21 cellular contexts compared by ENCODE assay signal in genomic region chr3:122958290-122958689, GRCh38.
DNase-seq lines count a peak whose midpoint lies in the region; ATAC-seq and TF ChIP-seq lines count a peak whose summit lies in the region.
"Had no signal": no experiment of that assay in that cellular context is flagged by ENCODE, and none has a peak within 500 bp of the region (broad histone marks: within the 10 kb centered on the region; RNA-seq: fewer than 3 reads in every experiment).

No MANE protein-coding gene starts in this region.

- H3K9me2 ChIP-seq in GM23338 (ENCODE audit: insufficient read depth): no peaks in the 10 kb centered on the region

- H3K9me3 ChIP-seq in SK-N-MC (ENCODE audit: low read depth, low read length) (no peaks in the 10 kb centered on the region), endodermal cell (ENCODE audit: control insufficient read depth, low read length) (no peaks in the 10 kb centered on the region), osteoblast (ENCODE audit: low read depth, low read length) (no peaks in the 10 kb centered on the region), uterus (no peaks in the 10 kb centered on the region), mammary epithelial cell (replicated peaks; ENCODE audit: insufficient read depth, low read length) (no peaks in the 10 kb centered on the region)

- H3K36me3 ChIP-seq in GM23338 (ENCODE audit: insufficient read depth) (no peaks in the 10 kb centered on the region), SK-N-MC (ENCODE audit: insufficient read depth, low read length) (peaks cover 84% of the 10 kb centered on the region), endodermal cell (ENCODE audit: control insufficient read depth, insufficient read depth, low read length) (no peaks in the 10 kb centered on the region), osteoblast (ENCODE audit: insufficient read depth, low read length) (no peaks in the 10 kb centered on the region), uterus (no peaks in the 10 kb centered on the region), mammary epithelial cell (ENCODE audit: insufficient read depth, low read length) (no peaks in the 10 kb centered on the region)

- WGBS in endodermal cell (ENCODE audit: insufficient coverage in 1 of 2, insufficient read length in 1 of 2), 2 experiments: 64% methylated on average over 3 of the region's 3 CpGs; no CpG with 5 or more reads in 1 of the 2 experiments
- 66% methylated on average over 3 of the region's 3 CpGs for WGBS in mammary epithelial cell (ENCODE audit: low coverage, missing lambda C conversion rate)

- intact Hi-C loops in uterus (cut with DNase I; ENCODE audit: low total_unique reads) (no loop called here), mammary epithelial cell (cut with micrococcal nuclease) (no loop called here)

- peak; percentile 16 for ATAC-seq in GM23338
- ATAC-seq: HepG2 had no signal

- H3K4me3 ChIP-seq in GM23338 (no peak overlapping the region), SK-N-MC (0 out of 2 replicates have a peak overlapping the region, but pooled peaks have one; percentile 5), endodermal cell (ENCODE audit: low read length) (no peak overlapping the region), osteoblast (ENCODE audit: insufficient read depth, low read length) (no peak overlapping the region), uterus (no peak overlapping the region), mammary epithelial cell (replicated peaks in 1 of 3; ENCODE audit: insufficient read depth in 1 of 3, low read depth in 2 of 3, low read length in 3 of 3) (no peak overlapping the region)
- H3K4me3 ChIP-seq: GM23248 had no signal

- H4K20me1 ChIP-seq in GM23338 (replicated peaks; ENCODE audit: insufficient read depth) (no peaks in the 10 kb centered on the region), osteoblast (ENCODE audit: insufficient read depth, low read length) (no peaks in the 10 kb centered on the region), mammary epithelial cell (ENCODE audit: insufficient read depth, low read length) (no peaks in the 10 kb centered on the region)

- no peak overlapping the region for H3K27ac Mint-ChIP-seq in GM23338
- H3K27ac Mint-ChIP-seq in endodermal cell: no peak overlapping the region

- H3K9me3 Mint-ChIP-seq in GM23338: no peaks in the 10 kb centered on the region
- no peaks in the 10 kb centered on the region for H3K9me3 Mint-ChIP-seq in endodermal cell

- H2AFZ ChIP-seq in GM23338: no peak overlapping the region
- no peak overlapping the region for H2AFZ ChIP-seq in osteoblast (ENCODE audit: low read length)
- H2AFZ ChIP-seq in mammary epithelial cell (ENCODE audit: low read depth, low read length): no peak overlapping the region
- H2AFZ ChIP-seq: GM23248 had no signal

- H3K4me1 ChIP-seq in GM23338 (ENCODE audit: insufficient read depth) (peaks cover 47% of the 10 kb centered on the region), endodermal cell (ENCODE audit: control insufficient read depth, insufficient read depth, low read length) (peaks cover 9% of the 10 kb centered on the region), osteoblast (ENCODE audit: insufficient read depth, low read length) (no peaks in the 10 kb centered on the region), uterus (peaks cover 0 to 13% of the 10 kb centered on the region in 2 donors), mammary epithelial cell (ENCODE audit: insufficient read depth, low read length) (no peaks in the 10 kb centered on the region)

- in situ Hi-C loops in mammary epithelial cell (cut with MboI; ENCODE audit: low sequenced_read_pairs in 2 of 2): no loop called here

- TF ChIP-seq CTCF in GM23338 (conservative IDR thresholded peaks at IDR 0.05; ENCODE audit: low read depth in 2 of 2) (no peak), endodermal cell (conservative IDR thresholded peaks at IDR 0.05) (no peak), osteoblast (IDR thresholded peaks at IDR 0.05; ENCODE audit: extremely low read depth, low read depth, low read length) (no peak), uterus (IDR thresholded peaks at IDR 0.05) (no peak), mammary epithelial cell (conservative IDR thresholded peaks at IDR 0.05 in 1 of 2, IDR thresholded peaks at IDR 0.05 in 1 of 2; ENCODE audit: extremely low read depth in 1 of 2, insufficient read depth in 1 of 2, low read depth in 1 of 2, low read length in 2 of 2) (no peak)

- H3K4me1 Mint-ChIP-seq in GM23338 (peaks cover 49% of the 10 kb centered on the region), endodermal cell (peaks cover 27% of the 10 kb centered on the region)

- H3K9ac ChIP-seq in SK-N-MC (ENCODE audit: insufficient read length) (no peak overlapping the region), endodermal cell (ENCODE audit: extremely low read depth, low read length, poor library complexity, severe bottlenecking) (no peak overlapping the region), mammary epithelial cell (ENCODE audit: insufficient read depth, low read length) (no peak overlapping the region)
- H3K9ac ChIP-seq: GM23248 had no signal

- dilution Hi-C loops in mammary epithelial cell (cut with HindIII; ENCODE audit: low sequenced_read_pairs): loop anchor here (5.0 kb wide), 1 partner anchor 49 kb away; no protein-coding TSS in a partner anchor

- no peaks in the 10 kb centered on the region for H3K27me3 ChIP-seq in GM23338 (ENCODE audit: insufficient read depth)
- no peaks in the 10 kb centered on the region for H3K27me3 ChIP-seq in endodermal cell (ENCODE audit: control insufficient read depth, insufficient read depth, low read length, poor library complexity, severe bottlenecking)
- H3K27me3 ChIP-seq in osteoblast (ENCODE audit: insufficient read depth, low read length): peaks cover 50% of the 10 kb centered on the region
- H3K27me3 ChIP-seq in uterus: no peaks in the 10 kb centered on the region
- peaks cover 3% of the 10 kb centered on the region for H3K27me3 ChIP-seq in mammary epithelial cell (ENCODE audit: insufficient read depth, low read length)

- H3K4me2 ChIP-seq in GM23338 (peak overlapping the region; percentile 53), osteoblast (ENCODE audit: insufficient read depth, low read length) (no peak overlapping the region), mammary epithelial cell (ENCODE audit: insufficient read depth, low read depth, low read length) (no peak overlapping the region)

- no peaks in the 10 kb centered on the region for H3F3A ChIP-seq in GM23338 (replicated peaks; ENCODE audit: low read depth)

- no peak for DNase-seq in GM23338 (ENCODE audit: low spot score)
- no peak for DNase-seq in SK-N-MC (ENCODE audit: low read depth, low spot score)
- DNase-seq in endodermal cell: no peak
- DNase-seq in osteoblast (ENCODE audit: insufficient read length, low spot score, missing footprints): peak; percentile 66
- DNase-seq in uterus: no peak
- DNase-seq in ureter (ENCODE audit: low spot score): no peak
- no peak for DNase-seq in mammary epithelial cell
- no peak for DNase-seq in SW 1271 (lab: John Stamatoyannopoulos, UW)
- DNase-seq: DMS79, GM23248, HCEC 1CT, KBM-7, NCI-H1105 treated with DMSO at 0.1 percent for 48 hours, NCI-H1694, NCI-H2081 treated with DMSO at 0.1 percent for 48 hours, NCI-H510A, NCI-H774, OCI-M1, SHP77 treated with DMSO at 0.1 percent for 48 hours had no signal

- H3K27me3 Mint-ChIP-seq in GM23338 (ENCODE audit: insufficient read depth, low read depth, poor library complexity) (peaks cover 17% of the 10 kb centered on the region), endodermal cell (ENCODE audit: insufficient read depth) (peaks cover 4% of the 10 kb centered on the region)

- H3K27ac ChIP-seq in GM23338 (ENCODE audit: low read depth): no peak overlapping the region
- H3K27ac ChIP-seq in SK-N-MC: peak overlapping the region; percentile 71
- peak overlapping the region; percentile 57 for H3K27ac ChIP-seq in endodermal cell (ENCODE audit: low read depth, low read length)
- no peak overlapping the region for H3K27ac ChIP-seq in osteoblast (ENCODE audit: low read depth, low read length)
- peak overlapping the region in 1 of 2 donors; percentile 62 for H3K27ac ChIP-seq in uterus
- H3K27ac ChIP-seq in mammary epithelial cell (ENCODE audit: insufficient read depth, low read depth, low read length): no peak overlapping the region
- H3K27ac ChIP-seq: C4-2B, GM23248 had no signal

- H3K4me3 Mint-ChIP-seq in GM23338 (no peak overlapping the region), endodermal cell (no peak overlapping the region)

- no TSS peak for BruUV-seq in mammary epithelial cell (replicated peaks; lab: Mats Ljungman, UMichigan)

- H3K79me2 ChIP-seq in GM23338 (replicated peaks; ENCODE audit: insufficient read depth): no peaks in the 10 kb centered on the region
- H3K79me2 ChIP-seq in osteoblast (ENCODE audit: insufficient read depth, low read length): no peaks in the 10 kb centered on the region
- no peaks in the 10 kb centered on the region for H3K79me2 ChIP-seq in mammary epithelial cell (ENCODE audit: insufficient read depth, low read length)

- H3K36me3 Mint-ChIP-seq in GM23338 (ENCODE audit: low read depth) (peaks cover 4% of the 10 kb centered on the region; the same call in 1 of the 3 replicates), endodermal cell (ENCODE audit: low read depth) (peaks cover 24% of the 10 kb centered on the region)

- CTCF ChIA-PET in mammary epithelial cell (lab: Charles Lee; ENCODE audit: low non-redundant PET): no interaction called here

- TF ChIP-seq POLR2A in uterus (IDR thresholded peaks at IDR 0.05): no peak

TF ChIP-seq in GM23338, 12 proteins besides CTCF, POLR2A, EP300 and RAD21:
- no peak for TF ChIP-seq ZNF331 (CRISPR knock-in tag; IDR thresholded peaks at IDR 0.05; ENCODE audit: low read depth)
- no peak for TF ChIP-seq POLR2AphosphoS5 (IDR thresholded peaks at IDR 0.05; ENCODE audit: low read depth)
TF ChIP-seq in GM23338: peak in this region for 0.

Comparison
In these comparisons a context has a peak if more than half of its experiments do, and no peak if none do; other contexts are left out.
1. H3K27ac ChIP-seq: peak in SK-N-MC (single experiment) and endodermal cell (single experiment); none in GM23338 (single experiment), osteoblast (single experiment) and mammary epithelial cell (single experiment).